12 cellular contexts compared by ENCODE assay signal in the genomic region with DNA sequence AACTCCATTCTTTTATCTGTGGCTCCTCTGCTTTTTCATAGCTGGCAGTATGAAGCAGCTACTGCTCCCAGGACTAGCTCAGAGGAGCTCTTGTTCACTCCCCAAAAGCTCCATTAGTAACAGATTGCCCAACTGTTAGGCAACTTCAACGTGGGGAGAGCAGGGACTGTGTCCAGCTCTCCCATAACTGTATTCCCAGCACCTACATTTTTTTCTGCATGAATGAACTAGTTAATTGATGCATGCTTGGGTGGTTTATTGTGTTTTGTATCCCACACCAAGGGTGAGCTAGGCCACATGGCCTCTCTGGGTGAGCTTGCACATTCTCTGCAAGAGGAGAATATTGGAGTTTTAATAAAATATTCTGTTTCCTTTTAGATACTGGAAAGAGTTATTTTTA. TPM values are rescaled to one million over a fixed set of nuclear protein-coding genes. Genes with fewer than 3 reads are reported as not detected.
DNase-seq lines count a peak whose midpoint lies in the region; ATAC-seq and TF ChIP-seq lines count a peak whose summit lies in the region.
"Had no signal": no experiment of that assay in that cellular context is flagged by ENCODE, and none has a peak within 500 bp of the region (broad histone marks: within the 10 kb centered on the region; RNA-seq: fewer than 3 reads in every experiment).

No MANE protein-coding gene starts in this region.

- DNase-seq in COR-L47 (lab: John Stamatoyannopoulos, UW) (peak; percentile 60), NCI-H1694 (lab: John Stamatoyannopoulos, UW) (peak; percentile 97), astrocyte of the spinal cord (ENCODE audit: low read depth, low spot score) (peak; percentile 84), left lobe of liver (ENCODE audit: low spot score) (no peak), NCI-H1048 (lab: John Stamatoyannopoulos, UW) (no peak), transverse colon (no peak)
- DNase-seq: CD8-positive, alpha-beta memory T cell; Peyer's patch had no signal

- H3K9me3 ChIP-seq in transverse colon, result no peaks in the 10 kb centered on the region
- H3K9me3 ChIP-seq: neutrophil, Peyer's patch had no signal

- no peak overlapping the region for H3K27ac ChIP-seq in transverse colon
- H3K27ac ChIP-seq: neutrophil, Peyer's patch had no signal

- no peak for TF ChIP-seq CTCF in astrocyte of the spinal cord (IDR thresholded peaks at IDR 0.05; ENCODE audit: low read depth, low read length)
- TF ChIP-seq CTCF in transverse colon (IDR thresholded peaks at IDR 0.05), result no peak

- H3K4me1 ChIP-seq in transverse colon, result no peaks in the 10 kb centered on the region
- H3K4me1 ChIP-seq: Peyer's patch had no signal

- H3K36me3 ChIP-seq in transverse colon, result no peaks in the 10 kb centered on the region
- H3K36me3 ChIP-seq: neutrophil, Peyer's patch had no signal

- intact Hi-C loops in transverse colon (cut with DNase I; ENCODE audit: low total_unique reads), result no loop called here

- WGBS in transverse colon (ENCODE audit: low coverage in 1 of 2), 2 donors, result 20 to 73% methylated on average over 1 of the region's 1 CpG

- in situ Hi-C loops in astrocyte of the spinal cord (cut with HindIII; ENCODE audit: low sequenced_read_pairs) (no loop called here), transverse colon (cut with MboI; ENCODE audit: low pct_ligation_motif_present in 1 of 4, low pct_unique_long_range_greater_than_20kb in 1 of 4, low sequenced_read_pairs in 3 of 4) (no loop called here)

- H3K27me3 ChIP-seq in transverse colon, result no peaks in the 10 kb centered on the region
- H3K27me3 ChIP-seq: neutrophil, Peyer's patch had no signal

- H3K4me3 ChIP-seq in astrocyte of the spinal cord (ENCODE audit: low read depth, low read length) (no peak overlapping the region), transverse colon (no peak overlapping the region)
- H3K4me3 ChIP-seq: Peyer's patch had no signal

- no peak for TF ChIP-seq POLR2A in transverse colon (IDR thresholded peaks at IDR 0.05)

- no peak for TF ChIP-seq EP300 in transverse colon (IDR thresholded peaks at IDR 0.05; ENCODE audit: low read depth)

- ATAC-seq in left lobe of liver, result peak; percentile 33
- ATAC-seq in HG03378 (IDR thresholded peaks at IDR 0.05; ENCODE audit: unreplicated experiment), result no peak
- ATAC-seq in HG02588 (IDR thresholded peaks at IDR 0.05; ENCODE audit: unreplicated experiment), result no peak
- ATAC-seq: activated T-helper 17 cell treated with anti-CD3 and anti-CD28 coated beads, Interleukin-2, amount 50 U/mL, for 72 hours had no signal

RNA-seq across cellular contexts. Expression of a gene that starts 15.2 kb away (rescaled TPM):
- 6.3 TPM for total RNA-seq in left lobe of liver
- total RNA-seq in transverse colon, result 10 to 100 TPM; 10.8 to 39.4 (median 17.5) TPM

Comparison
In these comparisons a context has a peak if more than half of its experiments do, and no peak if none do; other contexts are left out.
1. DNase-seq: peak in COR-L47 (single experiment), NCI-H1694 (single experiment) and astrocyte of the spinal cord (single experiment); none in left lobe of liver (single experiment), NCI-H1048 (single experiment) and transverse colon (single experiment).